In the genomic region with DNA sequence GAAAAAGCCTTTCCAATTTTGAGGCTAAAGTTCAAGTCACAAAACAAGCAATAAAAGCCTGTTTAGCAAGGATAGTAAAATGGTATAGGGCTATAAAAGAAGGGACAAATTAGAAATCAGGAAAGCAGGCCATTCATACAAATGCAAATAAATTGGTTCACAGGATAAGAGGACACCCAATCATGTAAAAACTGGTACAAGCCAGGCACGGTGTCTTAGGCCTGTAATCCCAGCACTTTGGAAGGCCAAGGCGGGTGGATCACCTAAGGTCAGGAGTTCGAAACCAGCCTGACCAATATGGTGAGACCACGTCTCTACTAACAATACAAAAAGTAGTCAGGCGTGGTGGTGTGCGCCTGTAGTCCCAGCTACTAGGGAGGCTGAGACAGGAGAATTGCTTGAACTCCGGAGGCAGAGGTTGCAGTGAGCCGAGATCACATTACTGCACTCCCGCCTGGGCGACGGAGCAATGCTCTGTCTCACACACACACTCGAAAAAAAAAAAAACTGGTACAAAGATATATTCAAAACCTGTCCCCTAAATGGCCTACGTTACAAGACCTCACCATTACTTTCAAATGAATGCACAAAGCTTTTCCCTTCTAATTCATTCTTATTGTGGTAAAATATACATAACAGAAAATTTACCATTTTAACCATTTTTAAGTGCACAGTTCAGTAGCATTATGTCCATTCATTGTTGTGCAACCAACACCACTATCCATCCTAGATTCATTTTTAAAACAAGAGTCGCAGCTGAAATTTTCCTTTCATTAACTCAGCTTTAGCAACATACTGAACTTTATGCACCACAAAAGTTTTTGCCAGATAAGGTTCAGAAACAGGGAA, we compare ENCODE assay signal across 1 cellular context.
TF ChIP-seq lines count a peak whose summit lies in the region.

No MANE protein-coding gene starts in this region.

TF ChIP-seq in GM12878, 131 proteins besides CTCF, POLR2A, EP300 and RAD21 (continued from another document):
- TF ChIP-seq SMAD5 (IDR thresholded peaks at IDR 0.05; ENCODE audit: low read depth) (no peak), KLF5 (IDR thresholded peaks at IDR 0.05; ENCODE audit: partially characterized antibody) (no peak), STAT1 (conservative IDR thresholded peaks at IDR 0.05) (no peak), PML (IDR thresholded peaks at IDR 0.05; ENCODE audit: low read length) (no peak), CREB1 (IDR thresholded peaks at IDR 0.05; ENCODE audit: low read depth) (no peak), CHD4 (IDR thresholded peaks at IDR 0.05) (no peak), MYC (IDR thresholded peaks at IDR 0.05; ENCODE audit: insufficient read depth, insufficient read length, insufficient replicate concordance, low read length, severe bottlenecking) (no peak), EGR1 (IDR thresholded peaks at IDR 0.05; ENCODE audit: borderline replicate concordance in 1 of 2, low read depth in 2 of 2, low read length in 2 of 2) (no peak), IKZF1 (conservative IDR thresholded peaks at IDR 0.05) (no peak)
- TF ChIP-seq, protein P1, sequence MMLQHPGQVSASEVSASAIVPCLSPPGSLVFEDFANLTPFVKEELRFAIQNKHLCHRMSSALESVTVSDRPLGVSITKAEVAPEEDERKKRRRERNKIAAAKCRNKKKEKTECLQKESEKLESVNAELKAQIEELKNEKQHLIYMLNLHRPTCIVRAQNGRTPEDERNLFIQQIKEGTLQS (IDR thresholded peaks at IDR 0.05; ENCODE audit: borderline replicate concordance, extremely low read depth, low read depth, low read length): no peak
- TF ChIP-seq, protein P2, sequence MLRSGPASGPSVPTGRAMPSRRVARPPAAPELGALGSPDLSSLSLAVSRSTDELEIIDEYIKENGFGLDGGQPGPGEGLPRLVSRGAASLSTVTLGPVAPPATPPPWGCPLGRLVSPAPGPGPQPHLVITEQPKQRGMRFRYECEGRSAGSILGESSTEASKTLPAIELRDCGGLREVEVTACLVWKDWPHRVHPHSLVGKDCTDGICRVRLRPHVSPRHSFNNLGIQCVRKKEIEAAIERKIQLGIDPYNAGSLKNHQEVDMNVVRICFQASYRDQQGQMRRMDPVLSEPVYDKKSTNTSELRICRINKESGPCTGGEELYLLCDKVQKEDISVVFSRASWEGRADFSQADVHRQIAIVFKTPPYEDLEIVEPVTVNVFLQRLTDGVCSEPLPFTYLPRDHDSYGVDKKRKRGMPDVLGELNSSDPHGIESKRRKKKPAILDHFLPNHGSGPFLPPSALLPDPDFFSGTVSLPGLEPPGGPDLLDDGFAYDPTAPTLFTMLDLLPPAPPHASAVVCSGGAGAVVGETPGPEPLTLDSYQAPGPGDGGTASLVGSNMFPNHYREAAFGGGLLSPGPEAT (IDR thresholded peaks at IDR 0.05; ENCODE audit: low read depth): no peak
- TF ChIP-seq, protein P3, sequence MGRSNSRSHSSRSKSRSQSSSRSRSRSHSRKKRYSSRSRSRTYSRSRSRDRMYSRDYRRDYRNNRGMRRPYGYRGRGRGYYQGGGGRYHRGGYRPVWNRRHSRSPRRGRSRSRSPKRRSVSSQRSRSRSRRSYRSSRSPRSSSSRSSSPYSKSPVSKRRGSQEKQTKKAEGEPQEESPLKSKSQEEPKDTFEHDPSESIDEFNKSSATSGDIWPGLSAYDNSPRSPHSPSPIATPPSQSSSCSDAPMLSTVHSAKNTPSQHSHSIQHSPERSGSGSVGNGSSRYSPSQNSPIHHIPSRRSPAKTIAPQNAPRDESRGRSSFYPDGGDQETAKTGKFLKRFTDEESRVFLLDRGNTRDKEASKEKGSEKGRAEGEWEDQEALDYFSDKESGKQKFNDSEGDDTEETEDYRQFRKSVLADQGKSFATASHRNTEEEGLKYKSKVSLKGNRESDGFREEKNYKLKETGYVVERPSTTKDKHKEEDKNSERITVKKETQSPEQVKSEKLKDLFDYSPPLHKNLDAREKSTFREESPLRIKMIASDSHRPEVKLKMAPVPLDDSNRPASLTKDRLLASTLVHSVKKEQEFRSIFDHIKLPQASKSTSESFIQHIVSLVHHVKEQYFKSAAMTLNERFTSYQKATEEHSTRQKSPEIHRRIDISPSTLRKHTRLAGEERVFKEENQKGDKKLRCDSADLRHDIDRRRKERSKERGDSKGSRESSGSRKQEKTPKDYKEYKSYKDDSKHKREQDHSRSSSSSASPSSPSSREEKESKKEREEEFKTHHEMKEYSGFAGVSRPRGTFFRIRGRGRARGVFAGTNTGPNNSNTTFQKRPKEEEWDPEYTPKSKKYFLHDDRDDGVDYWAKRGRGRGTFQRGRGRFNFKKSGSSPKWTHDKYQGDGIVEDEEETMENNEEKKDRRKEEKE (IDR thresholded peaks at IDR 0.05): no peak
- TF ChIP-seq, protein P4, sequence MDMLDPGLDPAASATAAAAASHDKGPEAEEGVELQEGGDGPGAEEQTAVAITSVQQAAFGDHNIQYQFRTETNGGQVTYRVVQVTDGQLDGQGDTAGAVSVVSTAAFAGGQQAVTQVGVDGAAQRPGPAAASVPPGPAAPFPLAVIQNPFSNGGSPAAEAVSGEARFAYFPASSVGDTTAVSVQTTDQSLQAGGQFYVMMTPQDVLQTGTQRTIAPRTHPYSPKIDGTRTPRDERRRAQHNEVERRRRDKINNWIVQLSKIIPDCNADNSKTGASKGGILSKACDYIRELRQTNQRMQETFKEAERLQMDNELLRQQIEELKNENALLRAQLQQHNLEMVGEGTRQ (IDR thresholded peaks at IDR 0.05; ENCODE audit: borderline replicate concordance, low read depth, low read length): no peak
